2 cellular contexts compared by ENCODE assay signal in the genomic region with DNA sequence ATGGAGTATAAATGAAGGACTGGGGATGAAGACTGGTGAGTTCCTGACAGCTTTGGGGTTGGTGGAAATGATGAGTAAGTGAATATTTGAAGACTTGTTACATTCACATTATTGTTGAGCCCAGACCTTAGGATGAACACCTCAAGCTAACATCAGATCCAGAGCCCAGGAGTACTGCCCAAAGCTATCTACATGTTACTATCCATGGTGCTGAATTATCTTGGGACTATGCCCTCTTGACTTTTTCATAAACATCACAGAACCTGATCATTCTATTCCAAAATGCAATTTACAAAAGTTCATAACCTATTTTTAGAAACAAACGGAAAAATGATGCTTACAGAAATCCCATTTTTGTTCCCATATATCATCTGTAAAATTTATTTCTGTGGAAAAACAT.
TF ChIP-seq lines count a peak whose summit lies in the region.

No MANE protein-coding gene starts in this region.

TF ChIP-seq in GM23338, 12 proteins besides CTCF, POLR2A, EP300 and RAD21 (continued from another document):
- no peak for TF ChIP-seq STAT1 (IDR thresholded peaks at IDR 0.05; ENCODE audit: unreplicated experiment)
- no peak for TF ChIP-seq ZNF114 (CRISPR knock-in tag; IDR thresholded peaks at IDR 0.05)
- peak; percentile 84 for TF ChIP-seq REST (IDR thresholded peaks at IDR 0.05; ENCODE audit: unreplicated experiment)
- no peak for TF ChIP-seq CREB1 (CRISPR knock-in tag; IDR thresholded peaks at IDR 0.05; ENCODE audit: low read depth)
- TF ChIP-seq JUNB (IDR thresholded peaks at IDR 0.05; ENCODE audit: unreplicated experiment) = no peak
- no peak for TF ChIP-seq ETS1 (IDR thresholded peaks at IDR 0.05)
- peak; percentile 67; the same call in 1 of the 2 replicates for TF ChIP-seq ZNF462 (CRISPR knock-in tag; IDR thresholded peaks at IDR 0.05)
- no peak for TF ChIP-seq EZH2 (IDR thresholded peaks at IDR 0.05; ENCODE audit: low read depth, unreplicated experiment)
TF ChIP-seq in GM23338: peak in this region for 2.

TF ChIP-seq in endothelial cell of umbilical vein, 7 proteins besides CTCF, POLR2A, EP300 and RAD21 (continued from another document):
- TF ChIP-seq, protein P1, sequence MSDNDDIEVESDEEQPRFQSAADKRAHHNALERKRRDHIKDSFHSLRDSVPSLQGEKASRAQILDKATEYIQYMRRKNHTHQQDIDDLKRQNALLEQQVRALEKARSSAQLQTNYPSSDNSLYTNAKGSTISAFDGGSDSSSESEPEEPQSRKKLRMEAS (IDR thresholded peaks at IDR 0.05; ENCODE audit: insufficient read depth, insufficient read length) = no peak
- no peak for TF ChIP-seq FOS (IDR thresholded peaks at IDR 0.05; ENCODE audit: borderline replicate concordance, insufficient read depth, low read length)
